ENCODE assay signal across 20 cellular contexts in genomic region chr14:75996488-75996887, GRCh38. TPM values are rescaled to one million over a fixed set of nuclear protein-coding genes. Genes with fewer than 3 reads are reported as not detected.
DNase-seq lines count a peak whose midpoint lies in the region; ATAC-seq and TF ChIP-seq lines count a peak whose summit lies in the region.
"Had no signal": no experiment of that assay in that cellular context is flagged by ENCODE, and none has a peak within 500 bp of the region (broad histone marks: within the 10 kb centered on the region; RNA-seq: fewer than 3 reads in every experiment).

No MANE protein-coding gene starts in this region.

- no peaks in the 10 kb centered on the region for H3K79me2 ChIP-seq in mammary epithelial cell (ENCODE audit: insufficient read depth, low read length)

- no peak for TF ChIP-seq CTCF in heart left ventricle (IDR thresholded peaks at IDR 0.05)
- TF ChIP-seq CTCF in esophagus muscularis mucosa (IDR thresholded peaks at IDR 0.05): no peak
- no peak for TF ChIP-seq CTCF in sigmoid colon (IDR thresholded peaks at IDR 0.05)
- no peak for TF ChIP-seq CTCF in tibial artery (IDR thresholded peaks at IDR 0.05)
- TF ChIP-seq CTCF in mammary epithelial cell (conservative IDR thresholded peaks at IDR 0.05 in 1 of 2, IDR thresholded peaks at IDR 0.05 in 1 of 2; ENCODE audit: extremely low read depth in 1 of 2, insufficient read depth in 1 of 2, low read depth in 1 of 2, low read length in 2 of 2): no peak

- no peak overlapping the region for H2AFZ ChIP-seq in mammary epithelial cell (ENCODE audit: low read depth, low read length)

- peaks cover 0 to 87% (median 47%) of the 10 kb centered on the region in 9 donors for H3K36me3 ChIP-seq in heart left ventricle
- H3K36me3 ChIP-seq in esophagus muscularis mucosa: peaks cover 18 to 74% (median 45%) of the 10 kb centered on the region in 4 donors
- peaks cover 5 to 40% (median 14%) of the 10 kb centered on the region in 4 donors for H3K36me3 ChIP-seq in sigmoid colon
- peaks cover 5 to 44% (median 10%) of the 10 kb centered on the region in 3 donors for H3K36me3 ChIP-seq in tibial artery
- peaks cover 23% of the 10 kb centered on the region for H3K36me3 ChIP-seq in mammary epithelial cell (ENCODE audit: insufficient read depth, low read length)

- BruUV-seq in mammary epithelial cell (replicated peaks; lab: Mats Ljungman, UMichigan): no TSS peak

- dilution Hi-C loops in mammary epithelial cell (cut with HindIII; ENCODE audit: low sequenced_read_pairs): no loop called here

- H3K27ac ChIP-seq in heart left ventricle (peak overlapping the region in 8 of 12 donors; percentile 18 to 95 (median 83)), right cardiac atrium (ENCODE audit: low read length) (no peak overlapping the region), esophagus muscularis mucosa (replicated peaks in 1 of 4) (peak overlapping the region; percentile 74 to 89 (median 84)), sigmoid colon (peak overlapping the region in 3 of 4 donors; percentile 83 to 99 (median 85)), tibial artery (peak overlapping the region; percentile 81 to 87), mammary epithelial cell (ENCODE audit: insufficient read depth, low read depth, low read length) (no peak overlapping the region)

- H3K9ac ChIP-seq in mammary epithelial cell (ENCODE audit: insufficient read depth, low read length): no peak overlapping the region

- 87 to 97% (median 89%) methylated on average over 1 of the region's 1 CpG for WGBS in heart left ventricle, 4 donors
- WGBS in right cardiac atrium: 80% methylated on average over 1 of the region's 1 CpG
- WGBS in esophagus muscularis mucosa: 86% methylated on average over 1 of the region's 1 CpG
- WGBS in sigmoid colon, 2 donors: 47 to 68% methylated on average over 1 of the region's 1 CpG
- 36% methylated on average over 1 of the region's 1 CpG for WGBS in mammary epithelial cell (ENCODE audit: low coverage, missing lambda C conversion rate)

- TF ChIP-seq EP300 in esophagus muscularis mucosa (IDR thresholded peaks at IDR 0.05) (no peak), sigmoid colon (IDR thresholded peaks at IDR 0.05) (no peak)

- ATAC-seq in heart left ventricle (no peak), right cardiac atrium (no peak)

- CTCF ChIA-PET in mammary epithelial cell (lab: Charles Lee; ENCODE audit: low non-redundant PET): no interaction called here

- H3K27me3 ChIP-seq in heart left ventricle: no peaks in the 10 kb centered on the region
- H3K27me3 ChIP-seq in right cardiac atrium (ENCODE audit: control insufficient read depth, insufficient read depth): no peaks in the 10 kb centered on the region
- no peaks in the 10 kb centered on the region for H3K27me3 ChIP-seq in esophagus muscularis mucosa
- H3K27me3 ChIP-seq in sigmoid colon: no peaks in the 10 kb centered on the region
- no peaks in the 10 kb centered on the region for H3K27me3 ChIP-seq in tibial artery
- H3K27me3 ChIP-seq in mammary epithelial cell (ENCODE audit: insufficient read depth, low read length): no peaks in the 10 kb centered on the region

- H3K9me3 ChIP-seq in heart left ventricle (no peaks in the 10 kb centered on the region), right cardiac atrium (ENCODE audit: control insufficient read depth, low read length) (no peaks in the 10 kb centered on the region), esophagus muscularis mucosa (no peaks in the 10 kb centered on the region), sigmoid colon (no peaks in the 10 kb centered on the region), tibial artery (no peaks in the 10 kb centered on the region), mammary epithelial cell (replicated peaks; ENCODE audit: insufficient read depth, low read length) (no peaks in the 10 kb centered on the region)

- TF ChIP-seq POLR2A in heart left ventricle (IDR thresholded peaks at IDR 0.05) (no peak), esophagus muscularis mucosa (IDR thresholded peaks at IDR 0.05; ENCODE audit: low read depth) (no peak), sigmoid colon (IDR thresholded peaks at IDR 0.05) (no peak)

- DNase-seq in heart left ventricle (no peak), right cardiac atrium (no peak), esophagus muscularis mucosa (ENCODE audit: extremely low spot score) (peak; percentile 26), sigmoid colon (no peak), tibial artery (no peak), AG20443 (ENCODE audit: low spot score) (no peak), mammary epithelial cell (no peak)
- DNase-seq in stimulated activated CD4-positive, alpha-beta T cell treated with anti-CD3 and anti-CD28 coated beads, Interleukin-12 subunit alpha, Interleukin-12 subunit beta, amount 100 ng/mL, for 4 hours: no peak
- DNase-seq: 8988T; Calu3; CD4-positive, alpha-beta memory T cell; DMS53; HFFc6; Kasumi-1; MM.1S; NCI-H1105 treated with DMSO at 0.1 percent for 48 hours; NCI-H1694 treated with DMSO at 0.1 percent for 48 hours; NCI-H2107; NCI-H2227 treated with DMSO at 0.1 percent for 48 hours; NK-92 treated with Interleukin-12 subunit alpha and Interleukin-12 subunit beta, amount 100 ng/mL, for 24 hours had no signal

- H3K4me3 ChIP-seq in heart left ventricle (no peak overlapping the region), right cardiac atrium (ENCODE audit: low read length) (no peak overlapping the region), esophagus muscularis mucosa (no peak overlapping the region), sigmoid colon (no peak overlapping the region), tibial artery (no peak overlapping the region), mammary epithelial cell (replicated peaks in 1 of 3; ENCODE audit: insufficient read depth in 1 of 3, low read depth in 2 of 3, low read length in 3 of 3) (no peak overlapping the region)

- intact Hi-C loops in heart left ventricle (cut with DNase I) (no loop called here), right cardiac atrium (cut with DNase I) (no loop called here), esophagus muscularis mucosa (cut with DNase I) (no loop called here), sigmoid colon (cut with DNase I) (no loop called here), tibial artery (cut with DNase I; ENCODE audit: low total_unique reads) (no loop called here), mammary epithelial cell (cut with micrococcal nuclease) (no loop called here)

- H3K4me1 ChIP-seq in heart left ventricle: peaks cover 0 to 53% (median 26%) of the 10 kb centered on the region in 12 donors
- no peaks in the 10 kb centered on the region for H3K4me1 ChIP-seq in right cardiac atrium (ENCODE audit: control insufficient read depth, insufficient read depth, low read length)
- peaks cover 29 to 44% (median 38%) of the 10 kb centered on the region in 4 donors for H3K4me1 ChIP-seq in esophagus muscularis mucosa
- peaks cover 0 to 45% (median 34%) of the 10 kb centered on the region in 4 donors for H3K4me1 ChIP-seq in sigmoid colon
- peaks cover 0 to 56% (median 25%) of the 10 kb centered on the region in 4 donors for H3K4me1 ChIP-seq in tibial artery
- H3K4me1 ChIP-seq in mammary epithelial cell (ENCODE audit: insufficient read depth, low read length): no peaks in the 10 kb centered on the region

- no peaks in the 10 kb centered on the region for H4K20me1 ChIP-seq in mammary epithelial cell (ENCODE audit: insufficient read depth, low read length)

- in situ Hi-C loops in mammary epithelial cell (cut with MboI; ENCODE audit: low sequenced_read_pairs in 2 of 2): no loop called here

- no peak overlapping the region for H3K4me2 ChIP-seq in mammary epithelial cell (ENCODE audit: insufficient read depth, low read depth, low read length)

RNA-seq across cellular contexts. Expression of gene IFT43, which starts 10.9 kb away (rescaled TPM):
- total RNA-seq in heart left ventricle (10 to 100 TPM; 22.8 to 39.7 (median 30.8) TPM), right cardiac atrium (10 to 100 TPM; 46.1 to 76.2 (median 59.1) TPM), esophagus muscularis mucosa (10 to 100 TPM; 36.7 to 51.0 (median 42.3) TPM), sigmoid colon (10 to 100 TPM; 31.4 to 63.7 (median 50.2) TPM), mammary epithelial cell (10 to 100 TPM; 27.3 to 33.1 TPM)
- polyA plus RNA-seq in heart left ventricle (10 to 100 TPM; 29.7 to 54.7 TPM), right cardiac atrium (58.5 TPM), sigmoid colon (10 to 100 TPM; 31.6 to 42.8 (median 35.4) TPM), mammary epithelial cell (32.1 TPM)
- 29.5 TPM for polyA minus RNA-seq in mammary epithelial cell

RNA-seq across cellular contexts. Expression of gene TGFB3, which starts 14.7 kb away (rescaled TPM):
- total RNA-seq in heart left ventricle (10 to 100 TPM; 13.3 to 44.0 (median 32.1) TPM), right cardiac atrium (10 to 100 TPM; 33.3 to 76.3 (median 38.7) TPM), esophagus muscularis mucosa (10 to 100 TPM; 12.0 to 47.1 (median 23.2) TPM), sigmoid colon (10 to 100 TPM in 3 of 4 donors, 1 to 10 TPM in 1; 7.6 to 44.0 (median 19.3) TPM), mammary epithelial cell (1 to 10 TPM; 2.0 to 2.5 TPM)
- polyA plus RNA-seq in heart left ventricle (1 to 10 TPM; 7.9 to 8.6 TPM), right cardiac atrium (18.0 TPM), sigmoid colon (1 to 10 TPM; 2.3 to 7.8 (median 5.8) TPM), mammary epithelial cell (1.5 TPM)
- polyA minus RNA-seq in mammary epithelial cell: 1.4 TPM

Comparison
In these comparisons a context has a peak if more than half of its experiments do, and no peak if none do; other contexts are left out.
1. H3K27ac ChIP-seq: peak in heart left ventricle (8 of 12), esophagus muscularis mucosa (4 of 4), sigmoid colon (3 of 4) and tibial artery (2 of 2); none in right cardiac atrium (single experiment) and mammary epithelial cell (single experiment).